In genomic region chr11:69195819-69196218, GRCh38 we compare ENCODE assay signal across 29 cellular contexts. TPM values are rescaled to one million over a fixed set of nuclear protein-coding genes. Genes with fewer than 3 reads are reported as not detected.
"Had no signal": no experiment of that assay in that cellular context is flagged by ENCODE, and none has a peak within 500 bp of the region (broad histone marks: within the 10 kb centered on the region; RNA-seq: fewer than 3 reads in every experiment).

No MANE protein-coding gene starts in this region.

- H3K4me1 ChIP-seq: ascending aorta had no signal

- H3K36me3 ChIP-seq: ascending aorta, brain microvascular endothelial cell had no signal

- ATAC-seq: activated CD4-positive, alpha-beta T cell treated with anti-CD3 and anti-CD28 coated beads for 36 hours; activated CD8-positive, alpha-beta memory T cell treated with anti-CD3 and anti-CD28 coated beads, Interleukin-2, amount 10 ng/mL, durations not matched to agents 7 days and 5 days; activated CD8-positive, alpha-beta T cell treated with anti-CD3 and anti-CD28 coated beads, Interleukin-2, amount 10 ng/mL, durations not matched to agents 7 days and 5 days; activated naive CD4-positive, alpha-beta T cell treated with anti-CD3 and anti-CD28 coated beads, Interleukin-2, amount 50 U/mL, for 72 hours; esophagus mucosa had no signal

- H3K27me3 Mint-ChIP-seq: activated CD4-positive, alpha-beta memory T cell treated with anti-CD3 and anti-CD28 coated beads for 36 hours; activated CD4-positive, alpha-beta T cell treated with anti-CD3 and anti-CD28 coated beads, Interleukin-2, amount 10 ng/mL, durations not matched to agents 24 days and 14 days; activated CD8-positive, alpha-beta memory T cell treated with anti-CD3 and anti-CD28 coated beads, Interleukin-2, amount 10 ng/mL, durations not matched to agents 7 days and 5 days; activated naive CD4-positive, alpha-beta T cell treated with anti-CD3 and anti-CD28 coated beads, Interleukin-2, amount 10 ng/mL, durations not matched to agents 7 days and 5 days; central memory CD8-positive, alpha-beta T cell had no signal

- H3K27ac ChIP-seq: ascending aorta, brain microvascular endothelial cell, coronary artery, dorsolateral prefrontal cortex had no signal

- DNase-seq: activated CD4-positive, alpha-beta memory T cell treated with anti-CD3 and anti-CD28 coated beads for 36 hours; activated CD4-positive, alpha-beta T cell treated with anti-CD3 and anti-CD28 coated beads for 36 hours; activated CD4-positive, alpha-beta T cell treated with anti-CD3 and anti-CD28 coated beads, Interleukin-2, amount 10 ng/mL, durations not matched to agents 24 days and 14 days; activated CD4-positive, CD25-positive, alpha-beta regulatory T cell; activated CD4-positive, CD25-positive, alpha-beta regulatory T cell treated with anti-CD3 and anti-CD28 coated beads, Interleukin-2, amount 50 U/mL, for 72 hours; activated CD8-positive, alpha-beta memory T cell treated with anti-CD3 and anti-CD28 coated beads, Interleukin-2, amount 10 ng/mL, durations not matched to agents 7 days and 5 days; activated CD8-positive, alpha-beta memory T cell treated with anti-CD3 and anti-CD28 coated beads, Interleukin-2, amount 50 U/mL, for 4 hours; activated CD8-positive, alpha-beta T cell treated with anti-CD3 and anti-CD28 coated beads, Interleukin-2, amount 10 ng/mL, durations not matched to agents 7 days and 5 days; activated gamma-delta T cell; activated naive CD4-positive, alpha-beta T cell; activated naive CD4-positive, alpha-beta T cell treated with anti-CD3 and anti-CD28 coated beads, Interleukin-2, amount 10 ng/mL, durations not matched to agents 7 days and 5 days; activated naive CD8-positive, alpha-beta T cell treated with anti-CD3 and anti-CD28 coated beads, Interleukin-2, amount 10 ng/mL, durations not matched to agents 7 days and 5 days; activated T-cell treated with anti-CD3 and anti-CD28 coated beads, Interleukin-2, amount 50 U/mL, for 1 hour; activated T-cell treated with anti-CD3 and anti-CD28 coated beads, Interleukin-2, amount 50 U/mL, for 48 hours; brain microvascular endothelial cell; dorsolateral prefrontal cortex; effector memory CD4-positive, alpha-beta T cell; endodermal cell; foreskin fibroblast; T-helper 2 cell had no signal

- H3K27me3 ChIP-seq: ascending aorta had no signal

- H3K4me3 Mint-ChIP-seq: activated CD4-positive, alpha-beta memory T cell treated with anti-CD3 and anti-CD28 coated beads for 36 hours; activated CD4-positive, alpha-beta T cell treated with anti-CD3 and anti-CD28 coated beads for 36 hours; activated CD4-positive, alpha-beta T cell treated with anti-CD3 and anti-CD28 coated beads, Interleukin-2, amount 10 ng/mL, durations not matched to agents 24 days and 14 days; activated CD8-positive, alpha-beta memory T cell treated with anti-CD3 and anti-CD28 coated beads, Interleukin-2, amount 10 ng/mL, durations not matched to agents 7 days and 5 days; activated CD8-positive, alpha-beta T cell treated with anti-CD3 and anti-CD28 coated beads, Interleukin-2, amount 10 ng/mL, durations not matched to agents 7 days and 5 days; activated naive CD4-positive, alpha-beta T cell treated with anti-CD3 and anti-CD28 coated beads, Interleukin-2, amount 10 ng/mL, durations not matched to agents 7 days and 5 days; activated naive CD8-positive, alpha-beta T cell treated with anti-CD3 and anti-CD28 coated beads, Interleukin-2, amount 10 ng/mL, durations not matched to agents 7 days and 5 days; activated T-helper 1 cell treated with anti-CD3 and anti-CD28 coated beads, Interleukin-12 subunit alpha, Interleukin-12 subunit beta, Interleukin-2, Interleukin-4 antibody, amounts not matched to agents 30 ng/mL and 10 ng/mL and 1 ng/mL, durations not matched to agents 14 hours and 24 hours and 36 hours; central memory CD8-positive, alpha-beta T cell; dendritic cell treated with granulocyte-macrophage colony-stimulating factor and Interleukin-4, amounts not matched to agents 40 ng/mL and 50 ng/mL, for 4 days; endodermal cell had no signal

- H3K4me1 Mint-ChIP-seq: activated CD8-positive, alpha-beta memory T cell treated with anti-CD3 and anti-CD28 coated beads, Interleukin-2, amount 10 ng/mL, durations not matched to agents 7 days and 5 days; activated naive CD8-positive, alpha-beta T cell treated with anti-CD3 and anti-CD28 coated beads, Interleukin-2, amount 10 ng/mL, durations not matched to agents 7 days and 5 days; central memory CD8-positive, alpha-beta T cell; endodermal cell had no signal

- H3K36me3 Mint-ChIP-seq: activated CD4-positive, alpha-beta memory T cell treated with anti-CD3 and anti-CD28 coated beads for 36 hours; activated CD8-positive, alpha-beta memory T cell treated with anti-CD3 and anti-CD28 coated beads, Interleukin-2, amount 10 ng/mL, durations not matched to agents 7 days and 5 days; activated naive CD4-positive, alpha-beta T cell treated with anti-CD3 and anti-CD28 coated beads, Interleukin-2, amount 10 ng/mL, durations not matched to agents 7 days and 5 days; activated naive CD4-positive, alpha-beta T cell treated with anti-CD3 and anti-CD28 coated beads, Interleukin-2, amount 50 U/mL, for 72 hours; activated naive CD8-positive, alpha-beta T cell treated with anti-CD3 and anti-CD28 coated beads, Interleukin-2, amount 10 ng/mL, durations not matched to agents 7 days and 5 days had no signal

- FAIRE-seq: frontal cortex had no signal

- H3K9me3 Mint-ChIP-seq: activated CD4-positive, alpha-beta memory T cell treated with anti-CD3 and anti-CD28 coated beads for 36 hours; dendritic cell treated with granulocyte-macrophage colony-stimulating factor and Interleukin-4, amounts not matched to agents 40 ng/mL and 50 ng/mL, for 4 days; endodermal cell had no signal

- H3K9me3 ChIP-seq: ascending aorta had no signal

- H3K4me3 ChIP-seq: ascending aorta, coronary artery, dorsolateral prefrontal cortex had no signal

- H3K27ac Mint-ChIP-seq: activated CD4-positive, alpha-beta memory T cell treated with anti-CD3 and anti-CD28 coated beads for 36 hours; activated CD4-positive, alpha-beta T cell treated with anti-CD3 and anti-CD28 coated beads for 36 hours; activated CD4-positive, alpha-beta T cell treated with anti-CD3 and anti-CD28 coated beads, Interleukin-2, amount 10 ng/mL, durations not matched to agents 24 days and 14 days; activated CD8-positive, alpha-beta memory T cell treated with anti-CD3 and anti-CD28 coated beads, Interleukin-2, amount 10 ng/mL, durations not matched to agents 7 days and 5 days; activated CD8-positive, alpha-beta T cell treated with anti-CD3 and anti-CD28 coated beads, Interleukin-2, amount 10 ng/mL, durations not matched to agents 7 days and 5 days; activated naive CD4-positive, alpha-beta T cell treated with anti-CD3 and anti-CD28 coated beads, Interleukin-2, amount 10 ng/mL, durations not matched to agents 7 days and 5 days; activated naive CD4-positive, alpha-beta T cell treated with anti-CD3 and anti-CD28 coated beads, Interleukin-2, amount 50 U/mL, for 72 hours; activated naive CD8-positive, alpha-beta T cell treated with anti-CD3 and anti-CD28 coated beads, Interleukin-2, amount 10 ng/mL, durations not matched to agents 7 days and 5 days; activated T-helper 1 cell treated with anti-CD3 and anti-CD28 coated beads, Interleukin-12 subunit alpha, Interleukin-12 subunit beta, Interleukin-2, Interleukin-4 antibody, amounts not matched to agents 30 ng/mL and 10 ng/mL and 1 ng/mL, durations not matched to agents 14 hours and 24 hours and 36 hours; dendritic cell treated with granulocyte-macrophage colony-stimulating factor and Interleukin-4, amounts not matched to agents 40 ng/mL and 50 ng/mL, for 4 days; endodermal cell had no signal

RNA-seq across cellular contexts. Expression of gene SMIM38, which starts 40.1 kb away (rescaled TPM):
- total RNA-seq: epithelial cell of proximal tubule had no signal
